Comparison of ENCODE assay signal across 21 cellular contexts in genomic region chr10:8375137-8375536, GRCh38.
DNase-seq lines count a peak whose midpoint lies in the region; ATAC-seq, FAIRE-seq and TF ChIP-seq lines count a peak whose summit lies in the region.
"Had no signal": no experiment of that assay in that cellular context is flagged by ENCODE, and none has a peak within 500 bp of the region (broad histone marks: within the 10 kb centered on the region; RNA-seq: fewer than 3 reads in every experiment).

No MANE protein-coding gene starts in this region.

- peak; percentile 54 for ATAC-seq in activated T-helper 17 cell treated with anti-CD3 and anti-CD28 coated beads, Interleukin-2, amount 50 U/mL, for 72 hours (replicated peaks)
- ATAC-seq in activated naive CD8-positive, alpha-beta T cell treated with anti-CD3 and anti-CD28 coated beads, Interleukin-2, amount 50 U/mL, for 24 hours: peak; percentile 95
- ATAC-seq: HCT116, HepG2 had no signal

- 95% methylated on average over 4 of the region's 4 CpGs for WGBS in hepatocyte (ENCODE audit: low lambda C conversion rate, missing lambda C conversion rate)

- no peaks in the 10 kb centered on the region for H3K9me2 ChIP-seq in hepatocyte (replicated peaks; ENCODE audit: insufficient read depth)

- peaks cover 4% of the 10 kb centered on the region for H3K4me1 ChIP-seq in hepatocyte (ENCODE audit: insufficient read depth)

- no peak overlapping the region for H3K4me3 ChIP-seq in hepatocyte

- no peaks in the 10 kb centered on the region for H3K9me3 Mint-ChIP-seq in activated T-helper 17 cell treated with anti-CD3 and anti-CD28 coated beads, Interleukin-2, amount 50 U/mL, for 72 hours
- H3K9me3 Mint-ChIP-seq in activated naive CD8-positive, alpha-beta T cell treated with anti-CD3 and anti-CD28 coated beads, Interleukin-2, amount 50 U/mL, for 24 hours: no peaks in the 10 kb centered on the region
- H3K9me3 Mint-ChIP-seq: CD4-positive, alpha-beta T cell had no signal

- no peak overlapping the region for H3K4me2 ChIP-seq in hepatocyte

- H3K27me3 ChIP-seq in hepatocyte: no peaks in the 10 kb centered on the region

- H4K20me1 ChIP-seq in hepatocyte (ENCODE audit: insufficient read depth, poor library complexity, severe bottlenecking): no peaks in the 10 kb centered on the region

- H3K9me3 ChIP-seq in hepatocyte (ENCODE audit: low read depth): no peaks in the 10 kb centered on the region

- H3K4me1 Mint-ChIP-seq in activated T-helper 17 cell treated with anti-CD3 and anti-CD28 coated beads, Interleukin-2, amount 50 U/mL, for 72 hours: peaks cover 8% of the 10 kb centered on the region
- peaks cover 20% of the 10 kb centered on the region for H3K4me1 Mint-ChIP-seq in activated naive CD8-positive, alpha-beta T cell treated with anti-CD3 and anti-CD28 coated beads, Interleukin-2, amount 50 U/mL, for 24 hours
- H3K4me1 Mint-ChIP-seq: IgD-negative memory B cell had no signal

- no peaks in the 10 kb centered on the region for H3K36me3 Mint-ChIP-seq in activated T-helper 17 cell treated with anti-CD3 and anti-CD28 coated beads, Interleukin-2, amount 50 U/mL, for 72 hours (ENCODE audit: low read depth)
- H3K36me3 Mint-ChIP-seq in activated naive CD8-positive, alpha-beta T cell treated with anti-CD3 and anti-CD28 coated beads, Interleukin-2, amount 50 U/mL, for 24 hours (ENCODE audit: low read depth): no peaks in the 10 kb centered on the region
- H3K36me3 Mint-ChIP-seq: IgD-negative memory B cell had no signal

- H3K79me2 ChIP-seq in hepatocyte: no peaks in the 10 kb centered on the region

- DNase-seq in stimulated activated CD4-positive, alpha-beta T cell treated with anti-CD3 and anti-CD28 coated beads, Interleukin-15, amount 100 ng/mL, for 24 hours: peak; percentile 7
- DNase-seq in stimulated activated CD4-positive, alpha-beta T cell treated with anti-CD3 and anti-CD28 coated beads, Interleukin-2, amount 100 ng/mL, for 48 hours: no peak
- DNase-seq in activated naive CD8-positive, alpha-beta T cell treated with anti-CD3 and anti-CD28 coated beads, Interleukin-2, amount 50 U/mL, for 24 hours: peak; percentile 42
- DNase-seq in urothelium cell line (ENCODE audit: low spot score) (no peak), hepatocyte (ENCODE audit: low spot score) (no peak), iPS-NIHi11 (ENCODE audit: low spot score) (no peak)
- DNase-seq: ACHN; AML-193; CD4-positive, alpha-beta T cell; DMS153; DMS79; GDM1; GOT3; H7; HFFc6 had no signal

- no peak overlapping the region for H3K27ac ChIP-seq in hepatocyte
- H3K27ac ChIP-seq: C4-2B had no signal

- FAIRE-seq in urothelium cell line (lab: Jason Lieb, UNC): peak; percentile 67
- FAIRE-seq: A204.1, HepG2 had no signal

- H3K36me3 ChIP-seq in hepatocyte (replicated peaks; ENCODE audit: insufficient read depth, low read depth): no peaks in the 10 kb centered on the region

- H3K27ac Mint-ChIP-seq in activated T-helper 17 cell treated with anti-CD3 and anti-CD28 coated beads, Interleukin-2, amount 50 U/mL, for 72 hours: no peak overlapping the region
- peak overlapping the region; percentile 41 for H3K27ac Mint-ChIP-seq in activated naive CD8-positive, alpha-beta T cell treated with anti-CD3 and anti-CD28 coated beads, Interleukin-2, amount 50 U/mL, for 24 hours
- H3K27ac Mint-ChIP-seq: CD4-positive, alpha-beta T cell; HFFc6; IgD-negative memory B cell had no signal

- no peaks in the 10 kb centered on the region for H3K27me3 Mint-ChIP-seq in activated T-helper 17 cell treated with anti-CD3 and anti-CD28 coated beads, Interleukin-2, amount 50 U/mL, for 72 hours
- no peaks in the 10 kb centered on the region for H3K27me3 Mint-ChIP-seq in activated naive CD8-positive, alpha-beta T cell treated with anti-CD3 and anti-CD28 coated beads, Interleukin-2, amount 50 U/mL, for 24 hours
- H3K27me3 Mint-ChIP-seq: CD4-positive, alpha-beta T cell; IgD-negative memory B cell had no signal

- H3K4me3 Mint-ChIP-seq in activated T-helper 17 cell treated with anti-CD3 and anti-CD28 coated beads, Interleukin-2, amount 50 U/mL, for 72 hours: no peak overlapping the region
- H3K4me3 Mint-ChIP-seq in activated naive CD8-positive, alpha-beta T cell treated with anti-CD3 and anti-CD28 coated beads, Interleukin-2, amount 50 U/mL, for 24 hours: no peak overlapping the region
- H3K4me3 Mint-ChIP-seq: CD4-positive, alpha-beta T cell; HFFc6; IgD-negative memory B cell had no signal

- no peak for TF ChIP-seq CTCF in hepatocyte (IDR thresholded peaks at IDR 0.05; ENCODE audit: poor library complexity)

- no peak overlapping the region for H2AFZ ChIP-seq in hepatocyte

Comparison
In these comparisons a context has a peak if more than half of its experiments do, and no peak if none do; other contexts are left out.
1. DNase-seq: peak in stimulated activated CD4-positive, alpha-beta T cell treated with anti-CD3 and anti-CD28 coated beads, Interleukin-15, amount 100 ng/mL, for 24 hours (single experiment) and activated naive CD8-positive, alpha-beta T cell treated with anti-CD3 and anti-CD28 coated beads, Interleukin-2, amount 50 U/mL, for 24 hours (single experiment); none in stimulated activated CD4-positive, alpha-beta T cell treated with anti-CD3 and anti-CD28 coated beads, Interleukin-2, amount 100 ng/mL, for 48 hours (0 of 2), urothelium cell line (single experiment), hepatocyte (single experiment) and iPS-NIHi11 (single experiment).